Comparison of ENCODE assay signal across 1 cellular context in genomic region chr1:84632975-84633427, GRCh38.
A peak's percentile ranks its signal among the peaks of the same experiment; 100 is the strongest.
TF ChIP-seq lines count a peak whose summit lies in the region.

No MANE protein-coding gene starts in this region.

TF ChIP-seq in K562, 482 proteins besides CTCF, POLR2A, EP300 and RAD21 (continued from another document and continues in another):
- TF ChIP-seq ZNF445 (CRISPR knock-in tag; IDR thresholded peaks at IDR 0.05; ENCODE audit: low read depth) (no peak), ZNF316 (IDR thresholded peaks at IDR 0.05) (peak; percentile 15; the same call in 1 of the 2 replicates), STAT5A (IDR thresholded peaks at IDR 0.05; ENCODE audit: borderline replicate concordance, low read length) (peak; percentile 55; the same call in 1 of the 2 replicates), ZNF785 (CRISPR knock-in tag; IDR thresholded peaks at IDR 0.05) (no peak), LARP7 (IDR thresholded peaks at IDR 0.05) (no peak), ZNF253 (CRISPR knock-in tag; conservative IDR thresholded peaks at IDR 0.05) (no peak), FOXO4 (CRISPR knock-in tag; IDR thresholded peaks at IDR 0.05) (no peak), E2F8 (IDR thresholded peaks at IDR 0.05; ENCODE audit: low read depth, partially characterized antibody) (no peak), RFX5 (IDR thresholded peaks at IDR 0.05; ENCODE audit: low read depth, low read length) (no peak), ZSCAN32 (CRISPR knock-in tag; IDR thresholded peaks at IDR 0.05) (no peak), ASH1L (IDR thresholded peaks at IDR 0.05; ENCODE audit: borderline replicate concordance, low read depth, partially characterized antibody) (no peak), HDAC8 (tag; IDR thresholded peaks at IDR 0.05) (no peak), ZNF696 (CRISPR knock-in tag; conservative IDR thresholded peaks at IDR 0.05) (no peak), VEZF1 (CRISPR knock-in tag; IDR thresholded peaks at IDR 0.05) (no peak), ZNF583 (CRISPR knock-in tag; IDR thresholded peaks at IDR 0.05) (no peak), ZNF436 (CRISPR knock-in tag; IDR thresholded peaks at IDR 0.05) (no peak), FUS (optimal IDR thresholded peaks at IDR 0.05; ENCODE audit: low read depth, low read length) (no peak), NFIC (IDR thresholded peaks at IDR 0.05) (no peak), LCOR (CRISPR knock-in tag; IDR thresholded peaks at IDR 0.05) (no peak), RBM17 (IDR thresholded peaks at IDR 0.05; ENCODE audit: borderline replicate concordance, low read depth, low read length) (no peak), FOXJ3 (CRISPR knock-in tag; IDR thresholded peaks at IDR 0.05) (no peak), YY1 (IDR thresholded peaks at IDR 0.05; ENCODE audit: borderline replicate concordance in 1 of 3, control insufficient read depth in 1 of 3, extremely low read depth in 1 of 3, insufficient read depth in 3 of 3, insufficient read length in 1 of 3, insufficient replicate concordance in 2 of 3, low read depth in 1 of 3, low read length in 2 of 3) (no peak), ZBTB8A (IDR thresholded peaks at IDR 0.05; ENCODE audit: partially characterized antibody) (no peak), PRMT5 (CRISPR knock-in tag; IDR thresholded peaks at IDR 0.05) (no peak), IFI16 (CRISPR knock-in tag; IDR thresholded peaks at IDR 0.05) (no peak), TEAD4 (IDR thresholded peaks at IDR 0.05; ENCODE audit: low read length) (no peak; the same call in 1 of the 2 replicates), TEAD4 (CRISPR knock-in tag; IDR thresholded peaks at IDR 0.05; ENCODE audit: borderline replicate concordance) (no peak), KLF6 (CRISPR knock-in tag; IDR thresholded peaks at IDR 0.05; ENCODE audit: borderline replicate concordance) (no peak), THAP12 (CRISPR knock-in tag; IDR thresholded peaks at IDR 0.05) (no peak), ZFP30 (CRISPR knock-in tag; IDR thresholded peaks at IDR 0.05; ENCODE audit: borderline replicate concordance) (no peak), ZNF280B (CRISPR knock-in tag; IDR thresholded peaks at IDR 0.05) (no peak), PTTG1 (tag; IDR thresholded peaks at IDR 0.05; ENCODE audit: low read depth) (no peak), EGR1 (conservative IDR thresholded peaks at IDR 0.05) (no peak), ESRRB (CRISPR knock-in tag; IDR thresholded peaks at IDR 0.05; ENCODE audit: borderline replicate concordance) (no peak), ZNF212 (CRISPR knock-in tag; IDR thresholded peaks at IDR 0.05) (no peak), RUNX1 (IDR thresholded peaks at IDR 0.05; ENCODE audit: low read depth) (no peak), MBD1 (CRISPR knock-in tag; IDR thresholded peaks at IDR 0.05) (no peak), STAT6 (CRISPR knock-in tag; IDR thresholded peaks at IDR 0.05) (no peak), KAT2B (IDR thresholded peaks at IDR 0.05; ENCODE audit: low read depth, low read length) (no peak), JUND (IDR thresholded peaks at IDR 0.05; ENCODE audit: borderline replicate concordance, low read depth, low read length) (peak; percentile 83), JUND (tag; IDR thresholded peaks at IDR 0.05; ENCODE audit: borderline replicate concordance, low read depth, low read length) (peak; percentile 92; the same call in 2 of the 3 replicates), PHF8 (IDR thresholded peaks at IDR 0.05; ENCODE audit: borderline replicate concordance, low read length) (no peak), CC2D1A (IDR thresholded peaks at IDR 0.05) (peak; percentile 58; the same call in 1 of the 2 replicates), ZNF263 (CRISPR knock-in tag; IDR thresholded peaks at IDR 0.05; ENCODE audit: borderline replicate concordance) (no peak), HOMEZ (CRISPR knock-in tag; IDR thresholded peaks at IDR 0.05) (no peak), ZBTB34 (CRISPR knock-in tag; IDR thresholded peaks at IDR 0.05) (no peak), CTBP1 (IDR thresholded peaks at IDR 0.05; ENCODE audit: borderline replicate concordance) (peak; percentile 67; the same call in 1 of the 2 replicates), SMARCA4 (IDR thresholded peaks at IDR 0.05) (peak; percentile 71)
